Comparison of ENCODE assay signal across 19 cellular contexts in the genomic region with DNA sequence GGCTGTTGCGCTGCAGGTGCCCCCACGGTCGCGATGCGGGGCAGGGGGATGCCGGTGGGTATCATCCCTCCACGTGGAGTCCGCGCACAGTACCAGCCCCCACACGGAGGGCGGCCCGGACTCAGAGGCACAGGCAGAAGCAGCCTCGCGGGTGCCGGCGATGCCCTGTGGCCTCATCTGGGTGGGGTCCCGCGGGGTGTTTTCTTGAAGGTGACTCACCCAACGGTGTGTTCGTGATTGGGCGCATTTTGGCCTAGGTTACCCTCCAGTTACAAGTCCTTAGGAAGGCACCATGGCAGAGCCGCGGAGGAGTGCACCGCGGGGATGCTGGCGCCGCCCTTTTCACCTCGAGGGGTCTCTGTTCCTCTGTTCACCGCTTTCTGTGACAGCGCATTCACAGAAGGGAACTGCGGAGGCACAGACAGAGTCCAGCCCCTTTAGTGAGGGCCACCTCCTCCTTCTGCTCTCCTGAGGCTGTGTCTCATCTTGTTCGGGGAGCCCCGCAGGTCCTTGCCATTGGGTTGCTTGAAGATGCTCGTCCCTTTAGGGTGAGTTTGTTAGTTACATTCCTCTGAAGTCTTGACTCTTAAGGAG.
"Had no signal": no experiment of that assay in that cellular context is flagged by ENCODE, and none has a peak within 500 bp of the region (broad histone marks: within the 10 kb centered on the region; RNA-seq: fewer than 3 reads in every experiment).

No MANE protein-coding gene starts in this region.

- H3K9me3 ChIP-seq: gastrocnemius medialis, heart left ventricle, mucosa of descending colon, neutrophil, right atrium auricular region had no signal

- FAIRE-seq: small intestine had no signal

- H3K36me3 Mint-ChIP-seq: type B pancreatic cell had no signal

- H3K9me3 Mint-ChIP-seq: activated CD4-positive, alpha-beta memory T cell treated with anti-CD3 and anti-CD28 coated beads, Interleukin-2, amount 10 ng/mL, durations not matched to agents 7 days and 5 days; naive thymus-derived CD4-positive, alpha-beta T cell had no signal

- H3K4me3 Mint-ChIP-seq: activated CD4-positive, alpha-beta memory T cell treated with anti-CD3 and anti-CD28 coated beads, Interleukin-2, amount 10 ng/mL, durations not matched to agents 7 days and 5 days; activated T-cell treated with anti-CD3 and anti-CD28 coated beads, Interleukin-2, amount 50 U/mL, for 72 hours; naive thymus-derived CD4-positive, alpha-beta T cell; type B pancreatic cell had no signal

- DNase-seq: activated CD4-positive, alpha-beta memory T cell treated with anti-CD3 and anti-CD28 coated beads, Interleukin-2, amount 10 ng/mL, durations not matched to agents 7 days and 5 days; activated CD4-positive, alpha-beta T cell treated with anti-CD3 and anti-CD28 coated beads for 4 hours; activated T-cell treated with anti-CD3 and anti-CD28 coated beads, Interleukin-2, amount 50 U/mL, for 72 hours; cerebellar nuclear complex; erythroblast; gastrocnemius medialis; mammary epithelial cell; naive thymus-derived CD4-positive, alpha-beta T cell; small intestine; stimulated activated CD4-positive, alpha-beta T cell treated with anti-CD3 and anti-CD28 coated beads, Interleukin-4, amount 100 ng/mL, for 24 hours; stimulated activated naive CD4-positive, alpha-beta T cell treated with Interleukin-2 at 50 U/mL for 16 hours; substantia nigra had no signal

- H3K4me3 ChIP-seq: gastrocnemius medialis, heart left ventricle, mucosa of descending colon, right atrium auricular region had no signal

- H3K27me3 ChIP-seq: gastrocnemius medialis, right atrium auricular region had no signal

- H3K27ac ChIP-seq: gastrocnemius medialis, heart left ventricle, neutrophil, right atrium auricular region, VCaP had no signal

- ATAC-seq: gastrocnemius medialis; mucosa of descending colon; naive thymus-derived CD4-positive, alpha-beta T cell had no signal

- H3K4me1 ChIP-seq: gastrocnemius medialis, right atrium auricular region had no signal

- H3K36me3 ChIP-seq: gastrocnemius medialis, heart left ventricle, neutrophil, right atrium auricular region had no signal

- H3K27me3 Mint-ChIP-seq: activated CD4-positive, alpha-beta memory T cell treated with anti-CD3 and anti-CD28 coated beads, Interleukin-2, amount 10 ng/mL, durations not matched to agents 7 days and 5 days; progenitor cell of endocrine pancreas; type B pancreatic cell had no signal

- H3K27ac Mint-ChIP-seq: activated CD4-positive, alpha-beta memory T cell treated with anti-CD3 and anti-CD28 coated beads, Interleukin-2, amount 10 ng/mL, durations not matched to agents 7 days and 5 days; activated T-cell treated with anti-CD3 and anti-CD28 coated beads, Interleukin-2, amount 50 U/mL, for 72 hours; progenitor cell of endocrine pancreas; type B pancreatic cell had no signal
